Comparison of ENCODE assay signal across 18 cellular contexts in genomic region chr5:172356527-172356926, GRCh38.
DNase-seq lines count a peak whose midpoint lies in the region; ATAC-seq and TF ChIP-seq lines count a peak whose summit lies in the region.
"Had no signal": no experiment of that assay in that cellular context is flagged by ENCODE, and none has a peak within 500 bp of the region (broad histone marks: within the 10 kb centered on the region; RNA-seq: fewer than 3 reads in every experiment).

No MANE protein-coding gene starts in this region.

- no peak overlapping the region for H3K4ac ChIP-seq in trophoblast cell (ENCODE audit: low read depth, low read length)

- CTCF ChIA-PET in HEK293 (lab: Yijun Ruan, JAX): no interaction called here
- CTCF ChIA-PET in Panc1 (lab: Charles Lee): no interaction called here

- H3K9me3 Mint-ChIP-seq in progenitor cell of endocrine pancreas (ENCODE audit: low read depth): no peaks in the 10 kb centered on the region
- H3K9me3 Mint-ChIP-seq: CD4-positive, alpha-beta T cell; CD8-positive, alpha-beta T cell had no signal

- ATAC-seq in Panc1 (no peak), HG03039 (IDR thresholded peaks at IDR 0.05; ENCODE audit: unreplicated experiment) (no peak)
- ATAC-seq: A549; CD8-positive, alpha-beta T cell had no signal

- no peak overlapping the region for H3K23ac ChIP-seq in trophoblast cell (ENCODE audit: low read length)

- intact Hi-C loops in Panc1 (cut with micrococcal nuclease; ENCODE audit: unreplicated experiment): no loop called here

- no peak for TF ChIP-seq CTCF in HEK293 (tag by site-specific recombination; IDR thresholded peaks at IDR 0.05)
- TF ChIP-seq CTCF in Panc1 (IDR thresholded peaks at IDR 0.05): no peak
- no peak for TF ChIP-seq CTCF in progenitor cell of endocrine pancreas (IDR thresholded peaks at IDR 0.05; ENCODE audit: unreplicated experiment)

- H4K12ac ChIP-seq in trophoblast cell (ENCODE audit: low read depth, low read length): no peak overlapping the region

- no peaks in the 10 kb centered on the region for H3K27me3 Mint-ChIP-seq in progenitor cell of endocrine pancreas
- H3K27me3 Mint-ChIP-seq: CD4-positive, alpha-beta T cell had no signal

- H2AK5ac ChIP-seq in trophoblast cell (ENCODE audit: low read length): no peak overlapping the region

- POLR2A ChIA-PET in HEK293 (lab: Yijun Ruan, JAX) (no interaction called here), Panc1 (lab: Charles Lee) (no interaction called here)

- H3K36me3 ChIP-seq in BLaER1 (peaks cover 29% of the 10 kb centered on the region), HEK293 (ENCODE audit: control insufficient read depth in 2 of 2, insufficient read depth in 1 of 2, low read length in 2 of 2) (peaks cover 0 to 28% of the 10 kb centered on the region in 2 experiments; a peak in 1 of 3 replicates), Panc1 (ENCODE audit: control insufficient read depth, insufficient read depth, low read length) (0 out of 2 replicates have a peak, but pooled peaks cover 5% of the 10 kb centered on the region), trophoblast cell (ENCODE audit: control insufficient read depth in 1 of 2, insufficient read depth in 2 of 2, low read length in 2 of 2) (peaks cover 56 to 73% of the 10 kb centered on the region in 2 experiments)

- no peaks in the 10 kb centered on the region for H4K20me1 ChIP-seq in BLaER1

- H3K27me3 ChIP-seq in BLaER1: no peaks in the 10 kb centered on the region
- H3K27me3 ChIP-seq in Panc1 (ENCODE audit: control insufficient read depth, insufficient read depth, low read length): no peaks in the 10 kb centered on the region
- H3K27me3 ChIP-seq in trophoblast cell (ENCODE audit: insufficient read depth, low read length): no peaks in the 10 kb centered on the region

- H3K9ac ChIP-seq in BLaER1 (no peak overlapping the region), trophoblast cell (ENCODE audit: low read length) (no peak overlapping the region)

- H3K27ac ChIP-seq in BLaER1: no peak overlapping the region
- H3K27ac ChIP-seq in HEK293 (ENCODE audit: extremely low read depth, low read depth, low read length): no peak overlapping the region
- H3K27ac ChIP-seq in Panc1 (ENCODE audit: low read length): peak overlapping the region; percentile 72
- H3K27ac ChIP-seq in trophoblast cell (ENCODE audit: low read depth, low read length): no peak overlapping the region
- H3K27ac ChIP-seq: 22Rv1, A549 had no signal

- H3K4me3 ChIP-seq in BLaER1 (no peak overlapping the region), HEK293 (ENCODE audit: low read depth, low read length) (no peak overlapping the region), Panc1 (ENCODE audit: low read depth in 2 of 2, low read length in 2 of 2) (no peak overlapping the region), trophoblast cell (ENCODE audit: low read depth, low read length) (no peak overlapping the region)
- H3K4me3 ChIP-seq: A549 had no signal

- no peak overlapping the region for H3K14ac ChIP-seq in trophoblast cell (ENCODE audit: low read length)

- no peak overlapping the region for H2BK5ac ChIP-seq in trophoblast cell (ENCODE audit: low read depth, low read length, poor library complexity)

- peaks cover 35% of the 10 kb centered on the region for H3K4me1 Mint-ChIP-seq in progenitor cell of endocrine pancreas (ENCODE audit: low read depth)
- H3K4me1 Mint-ChIP-seq: B cell had no signal

- H4K8ac ChIP-seq in trophoblast cell (ENCODE audit: low read depth, low read length): no peak overlapping the region

- DNase-seq in Panc1 (ENCODE audit: low read depth, low spot score) (no peak), progenitor cell of endocrine pancreas (ENCODE audit: low spot score, unreplicated experiment) (no peak), NCI-H2227 (lab: John Stamatoyannopoulos, UW; ENCODE audit: unreplicated experiment) (no peak), trophoblast cell (no peak)
- DNase-seq in activated CD8-positive, alpha-beta memory T cell treated with anti-CD3 and anti-CD28 coated beads for 24 hours: no peak
- DNase-seq: AML-193; Caco-2; Calu3; CD4-positive, alpha-beta T cell; CD8-positive, alpha-beta T cell; DMS79 treated with DMSO at 0.1 percent for 48 hours; GF-D8 had no signal

- no peak overlapping the region for H4K91ac ChIP-seq in trophoblast cell (ENCODE audit: low read depth, low read length)

- H3K4me2 ChIP-seq in BLaER1: peak overlapping the region; percentile 75; the same call in 1 of the 2 replicates
- no peak overlapping the region for H3K4me2 ChIP-seq in trophoblast cell (ENCODE audit: low read length)
- H3K4me2 ChIP-seq: A549 had no signal

- in situ Hi-C loops in Panc1 (cut with HindIII; ENCODE audit: low pct_unique_long_range_greater_than_20kb, low sequenced_read_pairs): no loop called here

- H3K79me1 ChIP-seq in trophoblast cell (ENCODE audit: low read length): no peaks in the 10 kb centered on the region

- no peak overlapping the region for H2BK120ac ChIP-seq in trophoblast cell (ENCODE audit: insufficient read depth, low read length, poor library complexity)

- H3K79me2 ChIP-seq in trophoblast cell (ENCODE audit: control insufficient read depth, insufficient read depth, low read length, poor library complexity): no peaks in the 10 kb centered on the region

- H3K18ac ChIP-seq in trophoblast cell (ENCODE audit: low read length): no peak overlapping the region

- no CpG with 5 or more reads among the region's 10 CpGs for WGBS in trophoblast cell (ENCODE audit: extremely low coverage, insufficient coverage, insufficient read length)

- peak overlapping the region; percentile 93 for H3K27ac Mint-ChIP-seq in progenitor cell of endocrine pancreas
- H3K27ac Mint-ChIP-seq: B cell; CD4-positive, alpha-beta T cell; CD8-positive, alpha-beta T cell had no signal

- H2BK12ac ChIP-seq in trophoblast cell (ENCODE audit: low read length): no peak overlapping the region

- H3K4me3 Mint-ChIP-seq in progenitor cell of endocrine pancreas (ENCODE audit: low read depth): no peak overlapping the region
- H3K4me3 Mint-ChIP-seq: B cell; CD4-positive, alpha-beta T cell; CD8-positive, alpha-beta T cell had no signal

- no TSS peak for BruUV-seq in Panc1 (replicated peaks; lab: Mats Ljungman, UMichigan)

- no peak overlapping the region for H2AFZ ChIP-seq in trophoblast cell (ENCODE audit: insufficient read depth, low read length, poor library complexity)

- H3K9me3 ChIP-seq in BLaER1 (no peaks in the 10 kb centered on the region), HEK293 (ENCODE audit: control insufficient read depth, insufficient read depth, low read depth, low read length) (no peaks in the 10 kb centered on the region), Panc1 (ENCODE audit: control insufficient read depth, insufficient read depth, low read depth, low read length) (no peaks in the 10 kb centered on the region), trophoblast cell (ENCODE audit: insufficient read depth, low read depth, low read length) (peaks cover 2% of the 10 kb centered on the region)
- H3K9me3 ChIP-seq: A549, Caco-2 had no signal

- peaks cover 44% of the 10 kb centered on the region for H3K36me3 Mint-ChIP-seq in progenitor cell of endocrine pancreas (ENCODE audit: insufficient read depth)
- H3K36me3 Mint-ChIP-seq: CD8-positive, alpha-beta T cell had no signal

- H3K4me1 ChIP-seq in BLaER1: peaks cover 33% of the 10 kb centered on the region
- peaks cover 7% of the 10 kb centered on the region; the same call in 1 of the 2 replicates for H3K4me1 ChIP-seq in HEK293 (ENCODE audit: control insufficient read depth, insufficient read depth, low read length)
- peaks cover 62% of the 10 kb centered on the region for H3K4me1 ChIP-seq in Panc1 (ENCODE audit: control insufficient read depth, insufficient read depth, low read length)
- H3K4me1 ChIP-seq in trophoblast cell (ENCODE audit: control insufficient read depth in 1 of 2, insufficient read depth in 2 of 2, low read length in 2 of 2): peaks cover 2 to 10% of the 10 kb centered on the region in 2 experiments

TF ChIP-seq in HEK293, 187 proteins besides CTCF, POLR2A, EP300 and RAD21:
- TF ChIP-seq HIC1 (tag by site-specific recombination; IDR thresholded peaks at IDR 0.05) (no peak), ZNF555 (tag by site-specific recombination; conservative IDR thresholded peaks at IDR 0.05) (no peak), SCRT2 (tag by site-specific recombination; IDR thresholded peaks at IDR 0.05) (peak; percentile 44; the same call in 1 of the 2 replicates)
TF ChIP-seq in HEK293: peak in this region for 1.
